Comparison of ENCODE assay signal across 8 cellular contexts in genomic region chr20:3980260-3981131, GRCh38. TPM values are rescaled to one million over a fixed set of nuclear protein-coding genes. Genes with fewer than 3 reads are reported as not detected.
DNase-seq lines count a peak whose midpoint lies in the region; ATAC-seq and TF ChIP-seq lines count a peak whose summit lies in the region.

No MANE protein-coding gene starts in this region.

- DNase-seq in GM10266 (ENCODE audit: extremely low spot score) (peak; percentile 16), NCI-H2029 (lab: John Stamatoyannopoulos, UW) (peak; percentile 68), iPS-NIHi7 (ENCODE audit: extremely low spot score) (peak; percentile 25), KBM-7 (no peak)
- peak; percentile 38 for DNase-seq in activated naive CD8-positive, alpha-beta T cell treated with anti-CD3 and anti-CD28 coated beads for 36 hours
- peak; percentile 17 for DNase-seq in stimulated activated CD8-positive, alpha-beta memory T cell treated with anti-CD3 and anti-CD28 coated beads, Interleukin-4, amount 100 ng/mL, for 24 hours (ENCODE audit: low read depth)

- H3K27me3 Mint-ChIP-seq in activated naive CD8-positive, alpha-beta T cell treated with anti-CD3 and anti-CD28 coated beads for 36 hours = no peaks in the 10 kb centered on the region

- H3K27ac Mint-ChIP-seq in activated naive CD8-positive, alpha-beta T cell treated with anti-CD3 and anti-CD28 coated beads for 36 hours = peak overlapping the region; percentile 88

- H3K4me1 Mint-ChIP-seq in activated naive CD8-positive, alpha-beta T cell treated with anti-CD3 and anti-CD28 coated beads for 36 hours = peaks cover 21% of the 10 kb centered on the region

- peaks cover 1% of the 10 kb centered on the region for H3K36me3 Mint-ChIP-seq in activated naive CD8-positive, alpha-beta T cell treated with anti-CD3 and anti-CD28 coated beads for 36 hours

- in situ Hi-C loops in KBM-7 (cut with MboI; ENCODE audit: low pct_unique_long_range_greater_than_20kb, low sequenced_read_pairs) = no loop called here

- H3K9me3 Mint-ChIP-seq in activated naive CD8-positive, alpha-beta T cell treated with anti-CD3 and anti-CD28 coated beads for 36 hours = no peaks in the 10 kb centered on the region

- peak overlapping the region; percentile 67 for H3K4me3 Mint-ChIP-seq in activated naive CD8-positive, alpha-beta T cell treated with anti-CD3 and anti-CD28 coated beads for 36 hours

- ATAC-seq in GM18520 (IDR thresholded peaks at IDR 0.05; ENCODE audit: unreplicated experiment) = no peak
- ATAC-seq in HG03135 (IDR thresholded peaks at IDR 0.05; ENCODE audit: unreplicated experiment) = no peak

- no peak for TF ChIP-seq CTCF in GM10266 (IDR thresholded peaks at IDR 0.05; ENCODE audit: control insufficient read depth, insufficient read depth, low read depth, missing control alignments)

RNA-seq across cellular contexts. Expression of gene RNF24, which starts 34.9 kb away (rescaled TPM):
- 10 to 100 TPM; 13.3 to 13.7 TPM for total RNA-seq in activated naive CD8-positive, alpha-beta T cell treated with anti-CD3 and anti-CD28 coated beads for 36 hours
